27 cellular contexts compared by ENCODE assay signal in the genomic region with DNA sequence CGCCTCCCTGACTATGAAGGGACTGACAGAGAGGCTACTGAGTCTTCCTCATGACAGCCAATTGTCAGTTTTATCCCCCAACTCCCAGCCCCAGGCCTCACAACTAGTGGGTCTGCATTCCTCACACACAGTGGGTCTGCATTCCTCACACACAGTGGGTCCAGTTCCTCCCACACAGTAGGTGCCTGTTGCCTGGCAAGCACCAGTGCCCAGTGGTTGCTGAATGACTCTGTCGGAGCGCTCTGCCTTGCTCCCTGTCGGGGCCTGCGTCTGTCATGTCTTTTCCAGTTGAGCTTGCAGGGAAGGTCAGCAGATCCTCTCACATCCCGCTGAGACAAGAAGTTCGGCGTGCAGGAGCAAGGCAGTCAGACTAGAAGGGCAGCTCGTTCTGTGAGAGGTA.
"Had no signal": no experiment of that assay in that cellular context is flagged by ENCODE, and none has a peak within 500 bp of the region (broad histone marks: within the 10 kb centered on the region; RNA-seq: fewer than 3 reads in every experiment).

No MANE protein-coding gene starts in this region.

- FAIRE-seq: colon, endometrium, keratinocyte had no signal

- DNase-seq: dermis blood vessel endothelial cell; dorsolateral prefrontal cortex; effector CD8-positive, alpha-beta T cell; effector memory CD8-positive, alpha-beta T cell; endodermal cell; erythroblast; esophagus squamous epithelium; foreskin fibroblast; foreskin melanocyte; gastrocnemius medialis; glutamatergic neuron; heart right ventricle; hippocampal formation; immature natural killer cell; left cardiac atrium; left lung; left ventricle myocardium superior; lower lobe of right lung; mesenchymal stem cell; mucosa of descending colon; naive B cell had no signal

- H3K9me3 ChIP-seq: gastrocnemius medialis, heart right ventricle, left lung, lower lobe of right lung, mucosa of descending colon had no signal

- H3K4me3 ChIP-seq: coronary artery, dorsolateral prefrontal cortex, esophagus squamous epithelium, gastrocnemius medialis, heart right ventricle, left lung, lower lobe of right lung, mucosa of descending colon had no signal

- H3K27me3 ChIP-seq: esophagus squamous epithelium, gastrocnemius medialis had no signal

- H3K4me1 ChIP-seq: esophagus squamous epithelium, gastrocnemius medialis, left lung, lower lobe of right lung had no signal

- ATAC-seq: effector memory CD8-positive, alpha-beta T cell; esophagus mucosa; gastrocnemius medialis; heart right ventricle; left cardiac atrium; left lung; left ventricle myocardium superior; lower lobe of right lung; mucosa of descending colon had no signal

- H3K27ac ChIP-seq: coronary artery, dorsolateral prefrontal cortex, epithelial cell of prostate, esophagus squamous epithelium, gastrocnemius medialis, heart right ventricle, left lung, lower lobe of right lung had no signal

- H3K36me3 ChIP-seq: esophagus squamous epithelium, gastrocnemius medialis, heart right ventricle, left lung, lower lobe of right lung had no signal
